ENCODE assay signal across 2 cellular contexts in the genomic region with DNA sequence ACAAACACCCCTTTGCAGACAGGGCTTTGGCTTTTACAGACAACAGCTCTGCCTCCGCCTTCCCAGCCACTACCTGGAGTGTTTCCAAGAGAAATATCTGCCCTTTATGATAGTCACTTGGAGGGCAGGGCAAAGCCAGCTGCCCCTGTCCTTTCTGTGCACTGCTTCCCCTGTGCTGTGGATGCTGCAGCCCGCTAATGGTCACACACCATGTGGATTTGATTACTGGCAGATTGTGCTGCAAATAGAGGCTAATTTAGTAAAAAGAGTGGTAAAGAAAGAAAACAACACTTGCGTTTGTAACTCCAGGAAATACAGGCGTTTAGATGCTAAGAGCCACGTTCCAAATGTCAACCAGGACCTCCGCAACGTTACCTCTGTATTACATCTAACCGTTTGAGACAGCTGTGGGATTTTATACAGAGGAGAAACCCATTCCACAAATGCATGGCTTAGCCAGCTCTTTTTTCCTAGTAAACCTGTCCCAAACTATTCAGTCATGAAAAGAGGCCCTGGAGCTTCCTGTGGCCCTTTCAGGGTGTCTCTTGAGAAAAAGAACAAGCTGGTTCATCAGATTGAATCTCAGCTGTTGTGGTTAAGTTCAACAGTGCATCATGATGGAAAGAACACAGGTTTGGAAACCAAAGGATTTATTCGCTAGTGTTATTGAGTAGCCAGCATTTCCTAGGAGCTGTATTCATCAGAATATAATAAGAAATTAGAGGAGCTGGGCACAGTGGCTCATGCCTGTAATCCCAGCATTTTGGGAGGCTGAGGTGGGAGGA.
TF ChIP-seq lines count a peak whose summit lies in the region.

No MANE protein-coding gene starts in this region.

TF ChIP-seq in liver, 16 proteins besides CTCF, POLR2A, EP300 and RAD21:
- TF ChIP-seq, protein P1, sequence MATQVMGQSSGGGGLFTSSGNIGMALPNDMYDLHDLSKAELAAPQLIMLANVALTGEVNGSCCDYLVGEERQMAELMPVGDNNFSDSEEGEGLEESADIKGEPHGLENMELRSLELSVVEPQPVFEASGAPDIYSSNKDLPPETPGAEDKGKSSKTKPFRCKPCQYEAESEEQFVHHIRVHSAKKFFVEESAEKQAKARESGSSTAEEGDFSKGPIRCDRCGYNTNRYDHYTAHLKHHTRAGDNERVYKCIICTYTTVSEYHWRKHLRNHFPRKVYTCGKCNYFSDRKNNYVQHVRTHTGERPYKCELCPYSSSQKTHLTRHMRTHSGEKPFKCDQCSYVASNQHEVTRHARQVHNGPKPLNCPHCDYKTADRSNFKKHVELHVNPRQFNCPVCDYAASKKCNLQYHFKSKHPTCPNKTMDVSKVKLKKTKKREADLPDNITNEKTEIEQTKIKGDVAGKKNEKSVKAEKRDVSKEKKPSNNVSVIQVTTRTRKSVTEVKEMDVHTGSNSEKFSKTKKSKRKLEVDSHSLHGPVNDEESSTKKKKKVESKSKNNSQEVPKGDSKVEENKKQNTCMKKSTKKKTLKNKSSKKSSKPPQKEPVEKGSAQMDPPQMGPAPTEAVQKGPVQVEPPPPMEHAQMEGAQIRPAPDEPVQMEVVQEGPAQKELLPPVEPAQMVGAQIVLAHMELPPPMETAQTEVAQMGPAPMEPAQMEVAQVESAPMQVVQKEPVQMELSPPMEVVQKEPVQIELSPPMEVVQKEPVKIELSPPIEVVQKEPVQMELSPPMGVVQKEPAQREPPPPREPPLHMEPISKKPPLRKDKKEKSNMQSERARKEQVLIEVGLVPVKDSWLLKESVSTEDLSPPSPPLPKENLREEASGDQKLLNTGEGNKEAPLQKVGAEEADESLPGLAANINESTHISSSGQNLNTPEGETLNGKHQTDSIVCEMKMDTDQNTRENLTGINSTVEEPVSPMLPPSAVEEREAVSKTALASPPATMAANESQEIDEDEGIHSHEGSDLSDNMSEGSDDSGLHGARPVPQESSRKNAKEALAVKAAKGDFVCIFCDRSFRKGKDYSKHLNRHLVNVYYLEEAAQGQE (IDR thresholded peaks at IDR 0.05), result no peak
- TF ChIP-seq GABPA (IDR thresholded peaks at IDR 0.05 in 1 of 2, conservative IDR thresholded peaks at IDR 0.05 in 1 of 2), result no peak
- TF ChIP-seq, protein P2, sequence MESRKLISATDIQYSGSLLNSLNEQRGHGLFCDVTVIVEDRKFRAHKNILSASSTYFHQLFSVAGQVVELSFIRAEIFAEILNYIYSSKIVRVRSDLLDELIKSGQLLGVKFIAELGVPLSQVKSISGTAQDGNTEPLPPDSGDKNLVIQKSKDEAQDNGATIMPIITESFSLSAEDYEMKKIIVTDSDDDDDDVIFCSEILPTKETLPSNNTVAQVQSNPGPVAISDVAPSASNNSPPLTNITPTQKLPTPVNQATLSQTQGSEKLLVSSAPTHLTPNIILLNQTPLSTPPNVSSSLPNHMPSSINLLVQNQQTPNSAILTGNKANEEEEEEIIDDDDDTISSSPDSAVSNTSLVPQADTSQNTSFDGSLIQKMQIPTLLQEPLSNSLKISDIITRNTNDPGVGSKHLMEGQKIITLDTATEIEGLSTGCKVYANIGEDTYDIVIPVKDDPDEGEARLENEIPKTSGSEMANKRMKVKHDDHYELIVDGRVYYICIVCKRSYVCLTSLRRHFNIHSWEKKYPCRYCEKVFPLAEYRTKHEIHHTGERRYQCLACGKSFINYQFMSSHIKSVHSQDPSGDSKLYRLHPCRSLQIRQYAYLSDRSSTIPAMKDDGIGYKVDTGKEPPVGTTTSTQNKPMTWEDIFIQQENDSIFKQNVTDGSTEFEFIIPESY (IDR thresholded peaks at IDR 0.05), result no peak
- no peak for TF ChIP-seq RXRA (IDR thresholded peaks at IDR 0.05)
- no peak for TF ChIP-seq HNF4G (IDR thresholded peaks at IDR 0.05)
- no peak for TF ChIP-seq JUND (IDR thresholded peaks at IDR 0.05)
- TF ChIP-seq EGR1 (IDR thresholded peaks at IDR 0.05; ENCODE audit: low read depth in 2 of 2), result no peak
- TF ChIP-seq HNF4A (conservative IDR thresholded peaks at IDR 0.05), result no peak
TF ChIP-seq in liver: peak in this region for 0.

TF ChIP-seq in HepG2, 621 proteins besides CTCF, POLR2A, EP300 and RAD21:
- no peak for TF ChIP-seq ZNF615 (CRISPR knock-in tag; IDR thresholded peaks at IDR 0.05; ENCODE audit: borderline replicate concordance)
